In genomic region chr20:36768768-36769430, GRCh38 we compare ENCODE assay signal across 14 cellular contexts. TPM values are rescaled to one million over a fixed set of nuclear protein-coding genes. Genes with fewer than 3 reads are reported as not detected.
DNase-seq lines count a peak whose midpoint lies in the region; ATAC-seq and TF ChIP-seq lines count a peak whose summit lies in the region.
"Had no signal": no experiment of that assay in that cellular context is flagged by ENCODE, and none has a peak within 500 bp of the region (broad histone marks: within the 10 kb centered on the region; RNA-seq: fewer than 3 reads in every experiment).

No MANE protein-coding gene starts in this region.

- TF ChIP-seq POLR2A in testis (IDR thresholded peaks at IDR 0.05): no peak

- TF ChIP-seq CTCF in LNCaP clone FGC (IDR thresholded peaks at IDR 0.05; ENCODE audit: control insufficient read depth, extremely low read depth, insufficient read depth) (no peak), mammary epithelial cell (conservative IDR thresholded peaks at IDR 0.05 in 1 of 2, IDR thresholded peaks at IDR 0.05 in 1 of 2; ENCODE audit: extremely low read depth in 1 of 2, insufficient read depth in 1 of 2, low read depth in 1 of 2, low read length in 2 of 2) (no peak), testis (IDR thresholded peaks at IDR 0.05) (no peak)

- H3K9ac ChIP-seq in mammary epithelial cell (ENCODE audit: insufficient read depth, low read length): peak overlapping the region; percentile 11

- intact Hi-C loops in mammary epithelial cell (cut with micrococcal nuclease) (no loop called here), testis (cut with DNase I; ENCODE audit: low total_unique reads) (no loop called here)

- no peak overlapping the region for H3K27ac ChIP-seq in mammary epithelial cell (ENCODE audit: insufficient read depth, low read depth, low read length)
- no peak overlapping the region for H3K27ac ChIP-seq in testis

- H3K36me3 ChIP-seq in mammary epithelial cell (ENCODE audit: insufficient read depth, low read length) (peaks cover 8% of the 10 kb centered on the region), testis (ENCODE audit: low read depth, missing control alignments) (no peaks in the 10 kb centered on the region)

- WGBS in mammary epithelial cell (ENCODE audit: low coverage, missing lambda C conversion rate): 57% methylated on average over 5 of the region's 5 CpGs
- 65 to 67% methylated on average over 5 of the region's 5 CpGs for WGBS in testis, 2 donors

- no peak overlapping the region for H2AFZ ChIP-seq in mammary epithelial cell (ENCODE audit: low read depth, low read length)

- DNase-seq in AG20443 (ENCODE audit: low spot score) (peak; percentile 34), LNCaP clone FGC (ENCODE audit: low read depth) (peak; percentile 42), mammary epithelial cell (no peak), lung microvascular endothelial cell (ENCODE audit: low read depth in 2 of 2) (peak; percentile 75 to 84), testis (no peak)
- DNase-seq in stimulated activated CD8-positive, alpha-beta memory T cell treated with anti-CD3 and anti-CD28 coated beads, Interleukin-4, amount 100 ng/mL, for 48 hours: no peak
- DNase-seq: activated T-cell treated with anti-CD3 and anti-CD28 coated beads, Interleukin-2, amount 50 U/mL, for 72 hours; amygdala; DMS79; occipital lobe; SHP77; stimulated activated naive CD4-positive, alpha-beta T cell treated with Interleukin-2 at 50 U/mL for 16 hours had no signal

- no peak for ATAC-seq in GM21786 (IDR thresholded peaks at IDR 0.05; ENCODE audit: unreplicated experiment)
- no peak for ATAC-seq in GM21526 (IDR thresholded peaks at IDR 0.05; ENCODE audit: low FRiP score, unreplicated experiment)
- ATAC-seq: activated T-cell treated with anti-CD3 and anti-CD28 coated beads, Interleukin-2, amount 50 U/mL, for 72 hours had no signal

- dilution Hi-C loops in mammary epithelial cell (cut with HindIII; ENCODE audit: low sequenced_read_pairs): no loop called here

- H3K4me2 ChIP-seq in mammary epithelial cell (ENCODE audit: insufficient read depth, low read depth, low read length): no peak overlapping the region

- peaks cover 12% of the 10 kb centered on the region for H3K79me2 ChIP-seq in mammary epithelial cell (ENCODE audit: insufficient read depth, low read length)

- H3K4me3 ChIP-seq in LNCaP clone FGC (ENCODE audit: low read depth, low read length) (no peak overlapping the region), mammary epithelial cell (replicated peaks in 1 of 3; ENCODE audit: insufficient read depth in 1 of 3, low read depth in 2 of 3, low read length in 3 of 3) (no peak overlapping the region), testis (no peak overlapping the region)

- CTCF ChIA-PET in mammary epithelial cell (lab: Charles Lee; ENCODE audit: low non-redundant PET): no interaction called here

- H3K4me1 ChIP-seq in mammary epithelial cell (ENCODE audit: insufficient read depth, low read length): peaks cover 7% of the 10 kb centered on the region
- peaks cover 9% of the 10 kb centered on the region for H3K4me1 ChIP-seq in testis

- H4K20me1 ChIP-seq in mammary epithelial cell (ENCODE audit: insufficient read depth, low read length): no peaks in the 10 kb centered on the region

- in situ Hi-C loops in mammary epithelial cell (cut with MboI; ENCODE audit: low sequenced_read_pairs in 2 of 2): no loop called here

- BruUV-seq in mammary epithelial cell (replicated peaks; lab: Mats Ljungman, UMichigan): no TSS peak

- H3K27me3 ChIP-seq in mammary epithelial cell (ENCODE audit: insufficient read depth, low read length) (no peaks in the 10 kb centered on the region), testis (no peaks in the 10 kb centered on the region)

- no peaks in the 10 kb centered on the region for H3K9me3 ChIP-seq in mammary epithelial cell (replicated peaks; ENCODE audit: insufficient read depth, low read length)
- no peaks in the 10 kb centered on the region for H3K9me3 ChIP-seq in testis

RNA-seq across cellular contexts. Expression of gene DSN1, which starts 4.7 kb away (rescaled TPM):
- total RNA-seq in mammary epithelial cell (10 to 100 TPM in 1 of 2 donors, 1 to 10 TPM in 1; 6.7 to 12.8 TPM), lung microvascular endothelial cell (10.3 and 12.2 TPM in 2 replicates), testis (10 to 100 TPM; 24.6 to 30.2 TPM)
- polyA plus RNA-seq in mammary epithelial cell (17.3 TPM), testis (ENCODE audit: insufficient read depth, low read depth, low replicate concordance) (38.6 TPM)
- polyA minus RNA-seq in mammary epithelial cell: 17.2 TPM

RNA-seq across cellular contexts. Expression of gene NDRG3, which starts 23.0 kb away (rescaled TPM):
- total RNA-seq in mammary epithelial cell (10 to 100 TPM; 20.8 to 25.9 TPM), lung microvascular endothelial cell (11.3 and 19.2 TPM in 2 replicates), testis (10 to 100 TPM; 65.3 to 70.7 TPM)
- polyA plus RNA-seq in mammary epithelial cell (29.2 TPM), testis (ENCODE audit: insufficient read depth, low read depth, low replicate concordance) (202 TPM)
- 36.9 TPM for polyA minus RNA-seq in mammary epithelial cell

Comparison
In these comparisons a context has a peak if more than half of its experiments do, and no peak if none do; other contexts are left out.
1. DNase-seq: peak in AG20443 (single experiment), LNCaP clone FGC (single experiment) and lung microvascular endothelial cell (2 of 2); none in mammary epithelial cell (single experiment), stimulated activated CD8-positive, alpha-beta memory T cell treated with anti-CD3 and anti-CD28 coated beads, Interleukin-4, amount 100 ng/mL, for 48 hours (single experiment) and testis (single experiment).